1 cellular context compared by ENCODE assay signal in the genomic region with DNA sequence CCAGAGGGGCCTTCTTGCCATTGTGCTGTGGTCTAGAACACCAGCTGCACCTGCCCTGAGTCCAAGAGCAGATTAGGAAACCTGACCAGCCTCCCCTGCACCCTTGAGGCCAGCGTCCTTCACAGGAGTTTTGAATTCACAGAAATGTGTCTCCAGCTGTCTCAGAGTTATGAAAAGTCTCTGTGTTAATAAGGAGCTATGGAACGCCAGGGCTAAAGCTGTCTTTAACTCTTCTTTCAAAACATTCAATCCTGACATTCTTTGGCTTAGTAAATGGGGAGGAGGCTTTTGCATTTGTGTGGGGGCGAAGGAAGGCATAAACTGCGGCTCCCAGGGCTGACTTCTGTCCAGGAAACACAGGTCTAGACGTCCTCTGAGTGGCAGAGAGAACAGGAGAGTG.
TF ChIP-seq lines count a peak whose summit lies in the region.

No MANE protein-coding gene starts in this region.

TF ChIP-seq in SK-N-SH, 30 proteins besides CTCF, POLR2A, EP300 and RAD21:
- TF ChIP-seq, protein P1, sequence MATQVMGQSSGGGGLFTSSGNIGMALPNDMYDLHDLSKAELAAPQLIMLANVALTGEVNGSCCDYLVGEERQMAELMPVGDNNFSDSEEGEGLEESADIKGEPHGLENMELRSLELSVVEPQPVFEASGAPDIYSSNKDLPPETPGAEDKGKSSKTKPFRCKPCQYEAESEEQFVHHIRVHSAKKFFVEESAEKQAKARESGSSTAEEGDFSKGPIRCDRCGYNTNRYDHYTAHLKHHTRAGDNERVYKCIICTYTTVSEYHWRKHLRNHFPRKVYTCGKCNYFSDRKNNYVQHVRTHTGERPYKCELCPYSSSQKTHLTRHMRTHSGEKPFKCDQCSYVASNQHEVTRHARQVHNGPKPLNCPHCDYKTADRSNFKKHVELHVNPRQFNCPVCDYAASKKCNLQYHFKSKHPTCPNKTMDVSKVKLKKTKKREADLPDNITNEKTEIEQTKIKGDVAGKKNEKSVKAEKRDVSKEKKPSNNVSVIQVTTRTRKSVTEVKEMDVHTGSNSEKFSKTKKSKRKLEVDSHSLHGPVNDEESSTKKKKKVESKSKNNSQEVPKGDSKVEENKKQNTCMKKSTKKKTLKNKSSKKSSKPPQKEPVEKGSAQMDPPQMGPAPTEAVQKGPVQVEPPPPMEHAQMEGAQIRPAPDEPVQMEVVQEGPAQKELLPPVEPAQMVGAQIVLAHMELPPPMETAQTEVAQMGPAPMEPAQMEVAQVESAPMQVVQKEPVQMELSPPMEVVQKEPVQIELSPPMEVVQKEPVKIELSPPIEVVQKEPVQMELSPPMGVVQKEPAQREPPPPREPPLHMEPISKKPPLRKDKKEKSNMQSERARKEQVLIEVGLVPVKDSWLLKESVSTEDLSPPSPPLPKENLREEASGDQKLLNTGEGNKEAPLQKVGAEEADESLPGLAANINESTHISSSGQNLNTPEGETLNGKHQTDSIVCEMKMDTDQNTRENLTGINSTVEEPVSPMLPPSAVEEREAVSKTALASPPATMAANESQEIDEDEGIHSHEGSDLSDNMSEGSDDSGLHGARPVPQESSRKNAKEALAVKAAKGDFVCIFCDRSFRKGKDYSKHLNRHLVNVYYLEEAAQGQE (IDR thresholded peaks at IDR 0.05; ENCODE audit: low read depth, low read length), result no peak
- TF ChIP-seq EZH2phosphoT487 (IDR thresholded peaks at IDR 0.05; ENCODE audit: borderline replicate concordance, low read depth), result no peak
- TF ChIP-seq RFX5 (IDR thresholded peaks at IDR 0.05; ENCODE audit: low read length), result no peak
- TF ChIP-seq FOSL2 (IDR thresholded peaks at IDR 0.05; ENCODE audit: borderline replicate concordance, low read depth), result no peak
- no peak for TF ChIP-seq ELF1 (IDR thresholded peaks at IDR 0.05)
- no peak for TF ChIP-seq FOXJ3 (CRISPR knock-in tag; IDR thresholded peaks at IDR 0.05)
- TF ChIP-seq SIN3A (IDR thresholded peaks at IDR 0.05; ENCODE audit: borderline replicate concordance, low read depth, low read length), result no peak
- no peak for TF ChIP-seq JUND (IDR thresholded peaks at IDR 0.05)
- TF ChIP-seq, protein P2, sequence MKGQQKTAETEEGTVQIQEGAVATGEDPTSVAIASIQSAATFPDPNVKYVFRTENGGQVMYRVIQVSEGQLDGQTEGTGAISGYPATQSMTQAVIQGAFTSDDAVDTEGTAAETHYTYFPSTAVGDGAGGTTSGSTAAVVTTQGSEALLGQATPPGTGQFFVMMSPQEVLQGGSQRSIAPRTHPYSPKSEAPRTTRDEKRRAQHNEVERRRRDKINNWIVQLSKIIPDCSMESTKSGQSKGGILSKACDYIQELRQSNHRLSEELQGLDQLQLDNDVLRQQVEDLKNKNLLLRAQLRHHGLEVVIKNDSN (IDR thresholded peaks at IDR 0.05; ENCODE audit: borderline replicate concordance, low read depth), result no peak
- no peak for TF ChIP-seq IRF3 (IDR thresholded peaks at IDR 0.05; ENCODE audit: low read depth, low read length)
- TF ChIP-seq, protein P3, sequence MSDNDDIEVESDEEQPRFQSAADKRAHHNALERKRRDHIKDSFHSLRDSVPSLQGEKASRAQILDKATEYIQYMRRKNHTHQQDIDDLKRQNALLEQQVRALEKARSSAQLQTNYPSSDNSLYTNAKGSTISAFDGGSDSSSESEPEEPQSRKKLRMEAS (IDR thresholded peaks at IDR 0.05; ENCODE audit: low read depth), result no peak
- no peak for TF ChIP-seq MXI1 (IDR thresholded peaks at IDR 0.05; ENCODE audit: low read depth, low read length)
- no peak for TF ChIP-seq ZBTB33 (IDR thresholded peaks at IDR 0.05; ENCODE audit: borderline replicate concordance, low read depth)
- TF ChIP-seq CHD2 (IDR thresholded peaks at IDR 0.05; ENCODE audit: low read length, partially characterized antibody), result no peak
